ENCODE assay signal across 8 cellular contexts in genomic region chr2:46297546-46298271, GRCh38. TPM values are rescaled to one million over a fixed set of nuclear protein-coding genes. Genes with fewer than 3 reads are reported as not detected.
DNase-seq lines count a peak whose midpoint lies in the region; ATAC-seq and TF ChIP-seq lines count a peak whose summit lies in the region.

No MANE protein-coding gene starts in this region.

- peak overlapping the region; percentile 88 to 99 for H3K27ac ChIP-seq in coronary artery

- H3K27ac Mint-ChIP-seq in Calu3 (ENCODE audit: unreplicated experiment) = peak overlapping the region; percentile 11
- peak overlapping the region; percentile 47 for H3K27ac Mint-ChIP-seq in activated CD4-positive, alpha-beta T cell treated with anti-CD3 and anti-CD28 coated beads for 36 hours

- CTCF ChIA-PET in Calu3 (lab: Charles Lee) = interaction anchor here (0.7 to 1.7 kb wide), 3 partner anchors 17 to 68 kb away, joined by 3 to 7 read pairs (median 4); no protein-coding TSS in a partner anchor
- CTCF ChIA-PET in activated CD4-positive, alpha-beta T cell treated with anti-CD3 and anti-CD28 coated beads for 36 hours (lab: Charles Lee) = interaction anchor here (0.7 to 1.2 kb wide), 5 partner anchors 30 to 219 kb away, joined by 3 to 4 read pairs (median 3); no protein-coding TSS in a partner anchor

- TSS peak; percentile 24 for BruUV-seq in Calu3 (replicated peaks; lab: Mats Ljungman, UMichigan)

- DNase-seq in Calu3 (peak; percentile 81), LoVo (ENCODE audit: low spot score) (peak; percentile 77), coronary artery (ENCODE audit: low spot score) (peak; percentile 87), medulla oblongata (ENCODE audit: extremely low spot score) (peak; percentile 19), COR-L47 (lab: John Stamatoyannopoulos, UW) (no peak)
- DNase-seq in activated CD4-positive, alpha-beta T cell treated with anti-CD3 and anti-CD28 coated beads for 36 hours = peak; percentile 82
- DNase-seq in stimulated activated CD8-positive, alpha-beta memory T cell treated with anti-CD3 and anti-CD28 coated beads, Interleukin-15, amount 100 ng/mL, for 1 hour (ENCODE audit: low read depth) = peak; percentile 64

- H3K36me3 Mint-ChIP-seq in Calu3 (ENCODE audit: insufficient read depth, unreplicated experiment) = peaks cover 29% of the 10 kb centered on the region
- no peaks in the 10 kb centered on the region for H3K36me3 Mint-ChIP-seq in activated CD4-positive, alpha-beta T cell treated with anti-CD3 and anti-CD28 coated beads for 36 hours (ENCODE audit: low read depth)

- H3K27me3 Mint-ChIP-seq in Calu3 (ENCODE audit: unreplicated experiment) = no peaks in the 10 kb centered on the region
- peaks cover 48% of the 10 kb centered on the region for H3K27me3 Mint-ChIP-seq in activated CD4-positive, alpha-beta T cell treated with anti-CD3 and anti-CD28 coated beads for 36 hours

- POLR2A ChIA-PET in activated CD4-positive, alpha-beta T cell treated with anti-CD3 and anti-CD28 coated beads for 36 hours (lab: Charles Lee) = interaction anchor here (0.6 kb wide), 1 partner anchor 645 kb away, joined by 6 read pairs; no protein-coding TSS in a partner anchor

- ATAC-seq in GM21528 (IDR thresholded peaks at IDR 0.05; ENCODE audit: low FRiP score, unreplicated experiment) = peak; percentile 27
- peak; percentile 18 for ATAC-seq in activated CD4-positive, alpha-beta T cell treated with anti-CD3 and anti-CD28 coated beads for 36 hours

- TF ChIP-seq CTCF in Calu3 (IDR thresholded peaks at IDR 0.05; ENCODE audit: unreplicated experiment) (no peak), coronary artery (IDR thresholded peaks at IDR 0.05) (no peak)

- H3K9me3 Mint-ChIP-seq in Calu3 (ENCODE audit: low read depth, unreplicated experiment) = no peaks in the 10 kb centered on the region
- no peaks in the 10 kb centered on the region for H3K9me3 Mint-ChIP-seq in activated CD4-positive, alpha-beta T cell treated with anti-CD3 and anti-CD28 coated beads for 36 hours (ENCODE audit: low read depth)

- intact Hi-C loops in Calu3 (cut with micrococcal nuclease; ENCODE audit: unreplicated experiment) = loop anchor here (2.0 to 5.0 kb wide), 3 partner anchors 67 to 235 kb away; no protein-coding TSS in a partner anchor
- intact Hi-C loops in activated CD4-positive, alpha-beta T cell treated with anti-CD3 and anti-CD28 coated beads for 36 hours (cut with DNase I, micrococcal nuclease) = loop anchor here (1.0 to 5.0 kb wide), 10 partner anchors 55 to 645 kb away; partner anchors contain the start of gene PRKCE (in 1 of the 2)

- H3K4me3 ChIP-seq in coronary artery = peak overlapping the region; percentile 74

- H3K4me3 Mint-ChIP-seq in Calu3 (ENCODE audit: low read depth, unreplicated experiment) = peak overlapping the region; percentile 95
- H3K4me3 Mint-ChIP-seq in activated CD4-positive, alpha-beta T cell treated with anti-CD3 and anti-CD28 coated beads for 36 hours = peak overlapping the region; percentile 79

- H3K4me1 Mint-ChIP-seq in Calu3 (ENCODE audit: low read depth, unreplicated experiment) = peaks cover 23% of the 10 kb centered on the region
- H3K4me1 Mint-ChIP-seq in activated CD4-positive, alpha-beta T cell treated with anti-CD3 and anti-CD28 coated beads for 36 hours = peaks cover 16% of the 10 kb centered on the region

RNA-seq across cellular contexts. Expression of gene EPAS1, which starts 0.5 kb away (rescaled TPM):
- 18.5 and 28.1 TPM in 2 replicates for total RNA-seq in Calu3 (2022)
- total RNA-seq in activated CD4-positive, alpha-beta T cell treated with anti-CD3 and anti-CD28 coated beads for 36 hours = 10 to 100 TPM; 12.6 to 16.0 TPM
